ENCODE assay signal across 18 cellular contexts in the genomic region with DNA sequence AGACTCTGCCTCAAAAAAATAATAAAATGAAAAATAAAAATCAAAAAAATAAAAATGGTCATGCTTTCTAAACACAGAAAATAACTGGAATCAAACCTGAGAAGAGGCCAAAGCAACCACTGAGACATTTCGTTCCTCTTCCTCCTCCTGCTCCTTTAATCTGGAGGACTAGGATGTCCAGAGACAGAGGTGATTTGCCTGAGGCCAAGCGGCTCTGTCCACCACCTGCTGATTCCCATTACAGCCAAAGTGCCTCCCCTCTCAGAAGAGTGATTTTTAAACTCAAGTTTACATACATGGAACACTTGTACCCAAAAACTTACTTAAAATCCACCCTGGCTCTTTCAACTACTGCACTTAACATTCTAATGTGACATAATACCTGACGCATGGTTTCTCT.
"Had no signal": no experiment of that assay in that cellular context is flagged by ENCODE, and none has a peak within 500 bp of the region (broad histone marks: within the 10 kb centered on the region; RNA-seq: fewer than 3 reads in every experiment).

No MANE protein-coding gene starts in this region.

- H3K4me1 Mint-ChIP-seq: central memory CD8-positive, alpha-beta T cell had no signal

- H3K27me3 ChIP-seq: dorsolateral prefrontal cortex, pancreas had no signal

- DNase-seq: cortex of kidney; dorsolateral prefrontal cortex; effector CD8-positive, alpha-beta T cell; left colon; left ventricle myocardium superior; mesenchymal stem cell; naive B cell; occipital lobe; pancreas; psoas muscle; retina; stimulated activated CD4-positive, alpha-beta T cell treated with anti-CD3 and anti-CD28 coated beads, Interleukin-2, amount 100 ng/mL, for 24 hours; stimulated activated naive CD4-positive, alpha-beta T cell treated with Interleukin-2 at 50 U/mL for 16 hours had no signal

- H3K27ac Mint-ChIP-seq: naive B cell, type B pancreatic cell had no signal

- H3K27me3 Mint-ChIP-seq: central memory CD8-positive, alpha-beta T cell; naive B cell; type B pancreatic cell had no signal

- ATAC-seq: esophagus mucosa, left colon, left ventricle myocardium superior, pancreas, psoas muscle, sciatic nerve had no signal

- H3K4me1 ChIP-seq: pancreas had no signal

- H3K4me3 Mint-ChIP-seq: central memory CD8-positive, alpha-beta T cell; naive B cell; type B pancreatic cell had no signal

- H3K27ac ChIP-seq: dorsolateral prefrontal cortex, pancreas, psoas muscle had no signal

- H3K9me3 Mint-ChIP-seq: naive B cell, type B pancreatic cell had no signal

- H3K9me3 ChIP-seq: pancreas, psoas muscle had no signal

- H3K4me3 ChIP-seq: dorsolateral prefrontal cortex, lung, pancreas, psoas muscle had no signal
